8 cellular contexts compared by ENCODE assay signal in the genomic region with DNA sequence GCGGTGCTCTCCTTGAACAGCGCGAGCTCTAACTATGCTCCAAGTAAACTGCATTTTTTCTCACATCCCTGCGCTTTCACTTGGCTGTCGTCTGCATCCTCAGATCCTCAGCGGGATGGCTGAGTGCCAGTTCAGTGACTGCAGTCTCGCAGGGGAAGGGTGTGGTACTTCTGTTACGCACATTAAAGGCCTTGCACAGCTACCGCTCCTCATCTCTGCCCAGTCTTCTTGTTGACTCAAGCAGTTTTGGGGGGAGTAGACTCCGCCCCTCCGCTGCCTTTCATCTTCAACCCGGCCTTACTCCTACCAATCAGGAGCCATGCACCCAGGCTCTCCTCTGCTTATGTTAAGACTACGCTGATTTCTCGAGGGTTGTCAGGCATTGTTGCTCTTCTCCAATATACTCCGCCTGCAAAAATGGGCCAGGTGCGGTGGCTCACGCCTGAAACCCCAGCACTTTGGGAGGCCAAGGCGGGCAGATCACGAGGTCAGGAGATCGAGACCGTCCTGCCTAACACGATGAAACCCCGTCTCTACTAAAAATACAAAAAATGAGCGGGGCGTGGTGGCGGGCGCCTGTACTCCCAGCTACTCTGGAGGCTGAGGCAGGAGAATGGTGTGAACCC. TPM values are rescaled to one million over a fixed set of nuclear protein-coding genes. Genes with fewer than 3 reads are reported as not detected.
DNase-seq lines count a peak whose midpoint lies in the region; ATAC-seq and TF ChIP-seq lines count a peak whose summit lies in the region.

No MANE protein-coding gene starts in this region.

- peaks cover 18% of the 10 kb centered on the region for H3K36me3 Mint-ChIP-seq in activated T-helper 1 cell treated with anti-CD3 and anti-CD28 coated beads, Interleukin-12 subunit alpha, Interleukin-12 subunit beta, Interleukin-2, Interleukin-4 antibody, amounts not matched to agents 30 ng/mL and 10 ng/mL and 1 ng/mL, durations not matched to agents 14 hours and 24 hours and 36 hours (ENCODE audit: low read depth)
- no peaks in the 10 kb centered on the region for H3K36me3 Mint-ChIP-seq in glutamatergic neuron (ENCODE audit: unreplicated experiment)

- no peak for ATAC-seq in sciatic nerve

- intact Hi-C loops in activated T-helper 1 cell treated with anti-CD3 and anti-CD28 coated beads, Interleukin-12 subunit alpha, Interleukin-12 subunit beta, Interleukin-2, Interleukin-4 antibody, amounts not matched to agents 30 ng/mL and 10 ng/mL and 1 ng/mL, durations not matched to agents 14 hours and 24 hours and 36 hours (cut with micrococcal nuclease): loop anchor here (10.0 kb wide), 1 partner anchor 292 kb away; a partner anchor contains a TSS
- intact Hi-C loops in sciatic nerve (cut with DNase I): no loop called here

- H3K9me3 Mint-ChIP-seq in activated T-helper 1 cell treated with anti-CD3 and anti-CD28 coated beads, Interleukin-12 subunit alpha, Interleukin-12 subunit beta, Interleukin-2, Interleukin-4 antibody, amounts not matched to agents 30 ng/mL and 10 ng/mL and 1 ng/mL, durations not matched to agents 14 hours and 24 hours and 36 hours: no peaks in the 10 kb centered on the region
- peaks cover 25% of the 10 kb centered on the region for H3K9me3 Mint-ChIP-seq in glutamatergic neuron (ENCODE audit: unreplicated experiment)

- H3K4me1 Mint-ChIP-seq in activated T-helper 1 cell treated with anti-CD3 and anti-CD28 coated beads, Interleukin-12 subunit alpha, Interleukin-12 subunit beta, Interleukin-2, Interleukin-4 antibody, amounts not matched to agents 30 ng/mL and 10 ng/mL and 1 ng/mL, durations not matched to agents 14 hours and 24 hours and 36 hours (ENCODE audit: low read depth): peaks cover 52% of the 10 kb centered on the region
- H3K4me1 Mint-ChIP-seq in glutamatergic neuron (ENCODE audit: low read depth, unreplicated experiment): peaks cover 3% of the 10 kb centered on the region

- peak overlapping the region; percentile 73 for H3K27ac Mint-ChIP-seq in activated T-helper 1 cell treated with anti-CD3 and anti-CD28 coated beads, Interleukin-12 subunit alpha, Interleukin-12 subunit beta, Interleukin-2, Interleukin-4 antibody, amounts not matched to agents 30 ng/mL and 10 ng/mL and 1 ng/mL, durations not matched to agents 14 hours and 24 hours and 36 hours
- H3K27ac Mint-ChIP-seq in glutamatergic neuron (ENCODE audit: unreplicated experiment): peak overlapping the region; percentile 83

- H3K27me3 Mint-ChIP-seq in activated T-helper 1 cell treated with anti-CD3 and anti-CD28 coated beads, Interleukin-12 subunit alpha, Interleukin-12 subunit beta, Interleukin-2, Interleukin-4 antibody, amounts not matched to agents 30 ng/mL and 10 ng/mL and 1 ng/mL, durations not matched to agents 14 hours and 24 hours and 36 hours (ENCODE audit: insufficient read depth): peaks cover 8% of the 10 kb centered on the region
- H3K27me3 Mint-ChIP-seq in glutamatergic neuron (ENCODE audit: unreplicated experiment): peaks cover 32% of the 10 kb centered on the region

- H3K4me3 Mint-ChIP-seq in activated T-helper 1 cell treated with anti-CD3 and anti-CD28 coated beads, Interleukin-12 subunit alpha, Interleukin-12 subunit beta, Interleukin-2, Interleukin-4 antibody, amounts not matched to agents 30 ng/mL and 10 ng/mL and 1 ng/mL, durations not matched to agents 14 hours and 24 hours and 36 hours: peak overlapping the region; percentile 70
- H3K4me3 Mint-ChIP-seq in glutamatergic neuron (ENCODE audit: unreplicated experiment): peak overlapping the region; percentile 20

- DNase-seq in COLO668 (lab: John Stamatoyannopoulos, UW; ENCODE audit: unreplicated experiment): peak; percentile 3
- peak; percentile 95 for DNase-seq in NCI-H69 (lab: John Stamatoyannopoulos, UW)
- DNase-seq in activated T-helper 1 cell treated with anti-CD3 and anti-CD28 coated beads, Interleukin-12 subunit alpha, Interleukin-12 subunit beta, Interleukin-2, Interleukin-4 antibody, amounts not matched to agents 30 ng/mL and 10 ng/mL and 1 ng/mL, durations not matched to agents 14 hours and 24 hours and 36 hours (ENCODE audit: low spot score): peak; percentile 69
- no peak for DNase-seq in glutamatergic neuron
- DNase-seq in sciatic nerve (ENCODE audit: low spot score): peak; percentile 88
- no peak for DNase-seq in 8988T
- DNase-seq in hepatic stellate cell (ENCODE audit: low spot score): no peak
- DNase-seq in HuH-7.5 (ENCODE audit: low spot score): no peak

- TF ChIP-seq CTCF in glutamatergic neuron (IDR thresholded peaks at IDR 0.05; ENCODE audit: partially characterized antibody, unreplicated experiment): no peak

RNA-seq across cellular contexts. Expression of a gene that starts 10.0 kb away (rescaled TPM):
- total RNA-seq in activated T-helper 1 cell treated with anti-CD3 and anti-CD28 coated beads, Interleukin-12 subunit alpha, Interleukin-12 subunit beta, Interleukin-2, Interleukin-4 antibody, amounts not matched to agents 30 ng/mL and 10 ng/mL and 1 ng/mL, durations not matched to agents 14 hours and 24 hours and 36 hours: 152 and 165 TPM in 2 replicates
- total RNA-seq in glutamatergic neuron (ENCODE audit: unreplicated experiment) (139 TPM), sciatic nerve (147 TPM)

RNA-seq across cellular contexts. Expression of a gene that starts 10.3 kb away (rescaled TPM):
- 21.2 and 22.6 TPM in 2 replicates for total RNA-seq in activated T-helper 1 cell treated with anti-CD3 and anti-CD28 coated beads, Interleukin-12 subunit alpha, Interleukin-12 subunit beta, Interleukin-2, Interleukin-4 antibody, amounts not matched to agents 30 ng/mL and 10 ng/mL and 1 ng/mL, durations not matched to agents 14 hours and 24 hours and 36 hours
- 23.4 TPM for total RNA-seq in glutamatergic neuron (ENCODE audit: unreplicated experiment)
- 37.5 TPM for total RNA-seq in sciatic nerve

RNA-seq across cellular contexts. Expression of a gene that starts 24.3 kb away (rescaled TPM):
- total RNA-seq in activated T-helper 1 cell treated with anti-CD3 and anti-CD28 coated beads, Interleukin-12 subunit alpha, Interleukin-12 subunit beta, Interleukin-2, Interleukin-4 antibody, amounts not matched to agents 30 ng/mL and 10 ng/mL and 1 ng/mL, durations not matched to agents 14 hours and 24 hours and 36 hours: 77.8 and 78.1 TPM in 2 replicates
- total RNA-seq in glutamatergic neuron (ENCODE audit: unreplicated experiment) (22.2 TPM), sciatic nerve (20.1 TPM)

RNA-seq across cellular contexts. Expression of a gene that starts 49.3 kb away (rescaled TPM):
- total RNA-seq in activated T-helper 1 cell treated with anti-CD3 and anti-CD28 coated beads, Interleukin-12 subunit alpha, Interleukin-12 subunit beta, Interleukin-2, Interleukin-4 antibody, amounts not matched to agents 30 ng/mL and 10 ng/mL and 1 ng/mL, durations not matched to agents 14 hours and 24 hours and 36 hours: 1.1 and 1.3 TPM in 2 replicates
- total RNA-seq in glutamatergic neuron (ENCODE audit: unreplicated experiment): 59.4 TPM
- 11.5 TPM for total RNA-seq in sciatic nerve

RNA-seq across cellular contexts. Expression of a gene that starts 51.0 kb away (rescaled TPM):
- 5.5 and 7.2 TPM in 2 replicates for total RNA-seq in activated T-helper 1 cell treated with anti-CD3 and anti-CD28 coated beads, Interleukin-12 subunit alpha, Interleukin-12 subunit beta, Interleukin-2, Interleukin-4 antibody, amounts not matched to agents 30 ng/mL and 10 ng/mL and 1 ng/mL, durations not matched to agents 14 hours and 24 hours and 36 hours
- total RNA-seq in glutamatergic neuron (ENCODE audit: unreplicated experiment): 1.1 TPM
- 10.5 TPM for total RNA-seq in sciatic nerve

Comparison
In these comparisons a context has a peak if more than half of its experiments do, and no peak if none do; other contexts are left out.
1. DNase-seq: peak in COLO668 (single experiment), NCI-H69 (single experiment), activated T-helper 1 cell treated with anti-CD3 and anti-CD28 coated beads, Interleukin-12 subunit alpha, Interleukin-12 subunit beta, Interleukin-2, Interleukin-4 antibody, amounts not matched to agents 30 ng/mL and 10 ng/mL and 1 ng/mL, durations not matched to agents 14 hours and 24 hours and 36 hours (single experiment) and sciatic nerve (single experiment); none in glutamatergic neuron (single experiment), 8988T (single experiment), hepatic stellate cell (single experiment) and HuH-7.5 (single experiment).